14 cellular contexts compared by ENCODE assay signal in the genomic region with DNA sequence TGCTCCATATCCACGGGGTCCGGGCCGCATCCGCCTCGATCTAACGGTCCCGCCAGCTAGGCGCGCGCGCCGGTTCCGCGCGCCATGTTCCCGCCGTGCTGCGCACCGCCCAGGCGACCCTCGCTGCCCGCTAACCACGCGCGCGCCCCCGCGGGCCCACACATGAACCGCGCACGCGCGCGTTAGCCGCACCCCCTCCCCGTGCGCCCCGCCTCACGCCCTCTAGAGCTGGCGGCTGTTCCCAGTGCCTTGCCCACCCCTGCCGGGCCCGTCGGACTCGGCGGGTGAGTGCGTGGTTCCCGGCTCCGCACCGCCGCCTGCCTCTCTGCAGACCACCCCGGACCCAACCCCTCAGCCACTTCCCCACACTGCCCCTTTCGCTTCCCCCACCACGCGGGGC. TPM values are rescaled to one million over a fixed set of nuclear protein-coding genes. Genes with fewer than 3 reads are reported as not detected.
"Had no signal": no experiment of that assay in that cellular context is flagged by ENCODE, and none has a peak within 500 bp of the region (broad histone marks: within the 10 kb centered on the region; RNA-seq: fewer than 3 reads in every experiment).

No MANE protein-coding gene starts in this region.

RNA-seq across cellular contexts. Expression of a gene that starts 57.3 kb away (rescaled TPM):
- total RNA-seq: activated B cell treated with CpG ODN at 0.5 μM for 24 hours; activated CD8-positive, alpha-beta T cell treated with anti-CD3 and anti-CD28 coated beads for 36 hours; activated T-cell treated with anti-CD3 and anti-CD28 coated beads, Interleukin-2, amount 50 U/mL, for 4 hours; activated T-helper 17 cell treated with anti-CD3 and anti-CD28 coated beads, Interleukin-2, amount 50 U/mL, for 72 hours; astrocyte; bronchial epithelial cell; cardiac septum; cerebellum; dermis blood vessel endothelial cell; esophagus muscularis mucosa; gastroesophageal sphincter; glomerular endothelial cell; T-helper 17 cell had no signal
- polyA plus RNA-seq: adipose tissue had no signal
